20 cellular contexts compared by ENCODE assay signal in genomic region chr7:157401567-157402387, GRCh38.
DNase-seq lines count a peak whose midpoint lies in the region; FAIRE-seq and TF ChIP-seq lines count a peak whose summit lies in the region.
"Had no signal": no experiment of that assay in that cellular context is flagged by ENCODE, and none has a peak within 500 bp of the region (broad histone marks: within the 10 kb centered on the region; RNA-seq: fewer than 3 reads in every experiment).

No MANE protein-coding gene starts in this region.

- H2BK120ac ChIP-seq in H1 (replicated peaks; ENCODE audit: low read depth, low read length) (no peak overlapping the region), neuronal stem cell (ENCODE audit: low read depth, low read length) (no peak overlapping the region)

- H3K4me3 ChIP-seq in H1 (ENCODE audit: extremely low read depth in 1 of 4, insufficient read depth in 2 of 4, low read depth in 3 of 4, low read length in 4 of 4) = no peak overlapping the region
- no peak overlapping the region for H3K4me3 ChIP-seq in neuronal stem cell (ENCODE audit: low read length in 2 of 2)

- H3K27ac Mint-ChIP-seq in progenitor cell of endocrine pancreas = no peak overlapping the region
- H3K27ac Mint-ChIP-seq: CD4-positive, alpha-beta T cell; nephron progenitor cell; T-helper 1 cell treated with Interleukin-12 subunit alpha and Interleukin-12 subunit beta and Interleukin-4 antibody, amounts not matched to agents 30 μg/mL and 1 μg/mL, for 36 hours had no signal

- H4K91ac ChIP-seq in H1 (replicated peaks; ENCODE audit: insufficient read length, low read length) (no peak overlapping the region), neuronal stem cell (ENCODE audit: low read depth, low read length, poor library complexity) (no peak overlapping the region)

- FAIRE-seq in H1 (lab: Jason Lieb, UNC) = no peak
- FAIRE-seq: GM18507 had no signal

- no peaks in the 10 kb centered on the region for H3K9me3 Mint-ChIP-seq in progenitor cell of endocrine pancreas (ENCODE audit: low read depth)
- H3K9me3 Mint-ChIP-seq: CD4-positive, alpha-beta T cell; nephron progenitor cell; T-helper 1 cell treated with Interleukin-12 subunit alpha and Interleukin-12 subunit beta and Interleukin-4 antibody, amounts not matched to agents 30 μg/mL and 1 μg/mL, for 36 hours had no signal

- POLR2A ChIA-PET in H1 (lab: Charles Lee; ENCODE audit: partially characterized antibody) = interaction anchor here (0.6 kb wide), 1 partner anchor 1060 kb away, joined by 4 read pairs; no protein-coding TSS in a partner anchor

- H3K23ac ChIP-seq in H1 (ENCODE audit: insufficient read length) = no peak overlapping the region
- peak overlapping the region; percentile 89 for H3K23ac ChIP-seq in neuronal stem cell (ENCODE audit: low read depth, low read length, poor library complexity)

- no peak overlapping the region for H2AFZ ChIP-seq in H1 (ENCODE audit: low read length)
- no peak overlapping the region for H2AFZ ChIP-seq in neuronal stem cell (ENCODE audit: low read length)

- CTCF ChIA-PET in H1 (lab: Charles Lee; ENCODE audit: partially characterized antibody) = interaction anchor here (1.0 to 1.3 kb wide), 3 partner anchors 8 to 129 kb away, joined by 3 read pairs; no protein-coding TSS in a partner anchor

- TF ChIP-seq POLR2A in H1 (IDR thresholded peaks at IDR 0.05; ENCODE audit: control extremely low read depth in 1 of 2, low read depth in 2 of 2, low read length in 2 of 2) = no peak

- H2BK15ac ChIP-seq in H1 (ENCODE audit: low read length) (no peak overlapping the region), neuronal stem cell (ENCODE audit: low read length) (no peak overlapping the region)

- H3K36me3 ChIP-seq in H1 (ENCODE audit: control insufficient read depth in 2 of 4, insufficient read depth in 4 of 4, low read length in 3 of 4) (peaks cover 2 to 43% (median 20%) of the 10 kb centered on the region in 4 experiments), neuronal stem cell (replicated peaks in 1 of 2; ENCODE audit: control insufficient read depth in 2 of 2, insufficient read depth in 2 of 2, low read length in 2 of 2) (peaks cover 13 to 52% of the 10 kb centered on the region in 2 donors)

- H3K27me3 Mint-ChIP-seq in progenitor cell of endocrine pancreas = no peaks in the 10 kb centered on the region
- H3K27me3 Mint-ChIP-seq: CD4-positive, alpha-beta T cell had no signal

- H3K4me1 ChIP-seq in H1 (replicated peaks in 1 of 4; ENCODE audit: control insufficient read depth in 3 of 4, insufficient read depth in 4 of 4, low read length in 3 of 4) (peaks cover 0 to 3% (median 2%) of the 10 kb centered on the region in 4 experiments; a peak in 3 of 7 replicates), neuronal stem cell (ENCODE audit: control insufficient read depth in 2 of 2, insufficient read depth in 1 of 2, low read depth in 1 of 2, low read length in 2 of 2) (peaks cover 0 to 9% of the 10 kb centered on the region in 2 donors)

- no peak overlapping the region for H2BK5ac ChIP-seq in H1 (ENCODE audit: low read depth, low read length)
- H2BK5ac ChIP-seq in neuronal stem cell (ENCODE audit: low read length) = peak overlapping the region; percentile 94

- no peak for TF ChIP-seq EP300 in H1 (IDR thresholded peaks at IDR 0.05; ENCODE audit: borderline replicate concordance in 1 of 2, low read depth in 2 of 2, low read length in 2 of 2)

- peaks cover 0 to 83% of the 10 kb centered on the region in 2 experiments; a peak in 2 of 4 replicates for H3K79me2 ChIP-seq in H1 (ENCODE audit: control insufficient read depth in 1 of 2, insufficient read depth in 2 of 2, low read length in 2 of 2)

- no peak overlapping the region for H2BK20ac ChIP-seq in H1 (ENCODE audit: low read length)

- H3K27me3 ChIP-seq in H1 (replicated peaks in 1 of 4; ENCODE audit: control insufficient read depth in 3 of 4, extremely low read depth in 1 of 4, insufficient read depth in 3 of 4, low read length in 3 of 4) = no peaks in the 10 kb centered on the region
- no peaks in the 10 kb centered on the region for H3K27me3 ChIP-seq in neuronal stem cell (ENCODE audit: control insufficient read depth in 3 of 3, insufficient read depth in 3 of 3, low read depth in 1 of 3, low read length in 3 of 3)

- peaks cover 18 to 37% of the 10 kb centered on the region in 2 experiments for H4K20me1 ChIP-seq in H1 (replicated peaks in 1 of 2; ENCODE audit: control insufficient read depth in 1 of 2, insufficient read depth in 2 of 2, low read length in 2 of 2)

- peak; percentile 14 for DNase-seq in activated T-cell treated with anti-CD3 and anti-CD28 coated beads, Interleukin-2, amount 50 U/mL, for 1 hour
- DNase-seq in activated T-cell treated with anti-CD3 and anti-CD28 coated beads, Interleukin-2, amount 50 U/mL, for 48 hours = no peak
- DNase-seq in M059J (ENCODE audit: low read depth) = peak; percentile 13
- DNase-seq in H1 (ENCODE audit: low read depth in 1 of 2, low spot score in 2 of 2) = no peak
- DNase-seq in neuronal stem cell (ENCODE audit: low spot score) = no peak
- DNase-seq in progenitor cell of endocrine pancreas (ENCODE audit: low spot score, unreplicated experiment) = no peak
- no peak for DNase-seq in retina
- DNase-seq in NCI-H526 treated with DMSO at 0.1 percent for 48 hours (lab: John Stamatoyannopoulos, UW) = no peak
- DNase-seq: activated CD8-positive, alpha-beta memory T cell treated with anti-CD3 and anti-CD28 coated beads, Interleukin-2, amount 50 U/mL, for 4 hours; activated naive CD4-positive, alpha-beta T cell; CD4-positive, alpha-beta T cell; dermis blood vessel endothelial cell; DMS79; H7; mammary epithelial cell; NCI-H187 treated with DMSO at 0.1 percent for 48 hours; NCI-H446; nephron progenitor cell had no signal

- H3K36me3 Mint-ChIP-seq in progenitor cell of endocrine pancreas (ENCODE audit: insufficient read depth) = peaks cover 27% of the 10 kb centered on the region

- peaks cover 21% of the 10 kb centered on the region for H3K4me1 Mint-ChIP-seq in progenitor cell of endocrine pancreas (ENCODE audit: low read depth)

- H2AK5ac ChIP-seq in H1 (ENCODE audit: low read depth, low read length) (no peak overlapping the region), neuronal stem cell (ENCODE audit: low read depth, low read length) (no peak overlapping the region)

- 92% methylated on average over 29 of the region's 29 CpGs; no CpG with 5 or more reads in 1 of the 2 experiments for WGBS in H1 (ENCODE audit: extremely low coverage in 1 of 2, insufficient coverage in 1 of 2, insufficient read length in 1 of 2, insufficient replicate concordance in 2 of 2, low coverage in 1 of 2, low lambda C conversion rate in 2 of 2, missing lambda C conversion rate in 1 of 2), 2 experiments
- WGBS in neuronal stem cell (ENCODE audit: extremely low coverage in 2 of 2, insufficient read length in 2 of 2, insufficient replicate concordance in 1 of 2), 2 donors = no CpG with 5 or more reads among the region's 29 CpGs

- no peak for TF ChIP-seq RAD21 in H1 (IDR thresholded peaks at IDR 0.05 in 1 of 2, conservative IDR thresholded peaks at IDR 0.05 in 1 of 2; ENCODE audit: low read depth in 2 of 2, low read length in 2 of 2)

- H3K4ac ChIP-seq in H1 (replicated peaks; ENCODE audit: insufficient read length, low read depth, low read length) (no peak overlapping the region), neuronal stem cell (ENCODE audit: low read length) (no peak overlapping the region)

- H3K18ac ChIP-seq in H1 (ENCODE audit: extremely low read depth, low read length) (no peak overlapping the region; the same call in 1 of the 2 replicates), neuronal stem cell (ENCODE audit: low read length) (peak overlapping the region; percentile 32)

- H3K27ac ChIP-seq in H1 (ENCODE audit: low read depth, low read length) = no peak overlapping the region
- no peak overlapping the region for H3K27ac ChIP-seq in neuronal stem cell (replicated peaks; ENCODE audit: low read length)

- no peak overlapping the region for H3K4me3 Mint-ChIP-seq in progenitor cell of endocrine pancreas (ENCODE audit: low read depth)
- H3K4me3 Mint-ChIP-seq: CD4-positive, alpha-beta T cell; nephron progenitor cell; T-helper 1 cell treated with Interleukin-12 subunit alpha and Interleukin-12 subunit beta and Interleukin-4 antibody, amounts not matched to agents 30 μg/mL and 1 μg/mL, for 36 hours had no signal

- no peak overlapping the region for H3K4me2 ChIP-seq in H1 (ENCODE audit: insufficient read depth in 1 of 2, low read depth in 2 of 2, low read length in 2 of 2)
- H3K4me2 ChIP-seq in neuronal stem cell (ENCODE audit: insufficient read depth, low read length, poor library complexity, severe bottlenecking) = no peak overlapping the region

- no peak for TF ChIP-seq CTCF in H1 (IDR thresholded peaks at IDR 0.05; ENCODE audit: control extremely low read depth in 1 of 3, insufficient read depth in 1 of 3, low read depth in 1 of 3, low read length in 3 of 3)
- TF ChIP-seq CTCF in progenitor cell of endocrine pancreas (IDR thresholded peaks at IDR 0.05; ENCODE audit: unreplicated experiment) = no peak

- H3K9me3 ChIP-seq in H1 (ENCODE audit: insufficient read depth in 2 of 2, low read depth in 1 of 2, low read length in 1 of 2) = no peaks in the 10 kb centered on the region
- H3K9me3 ChIP-seq in neuronal stem cell (replicated peaks in 1 of 2; ENCODE audit: control insufficient read depth in 2 of 2, insufficient read depth in 1 of 2, low read depth in 1 of 2, low read length in 2 of 2) = no peaks in the 10 kb centered on the region

- H3K79me1 ChIP-seq in H1 (ENCODE audit: low read depth, low read length) (peaks cover 22% of the 10 kb centered on the region; the same call in 1 of the 2 replicates), neuronal stem cell (ENCODE audit: low read depth, low read length) (peaks cover 15% of the 10 kb centered on the region)

- H4K5ac ChIP-seq in H1 (ENCODE audit: insufficient read length, low read depth, low read length) = no peak overlapping the region

- H3K14ac ChIP-seq in H1 (ENCODE audit: insufficient read length) (no peak overlapping the region), neuronal stem cell (ENCODE audit: low read length) (peak overlapping the region; percentile 44)

- no peaks in the 10 kb centered on the region for H3K23me2 ChIP-seq in H1 (ENCODE audit: low read depth, low read length)

- H3K56ac ChIP-seq in H1 (replicated peaks; ENCODE audit: insufficient read length, low read depth, low read length) = no peak overlapping the region

- H4K8ac ChIP-seq in H1 (ENCODE audit: extremely low read depth, insufficient read depth, low read length) = peak overlapping the region; percentile 11; the same call in 1 of the 2 replicates
- no peak overlapping the region for H4K8ac ChIP-seq in neuronal stem cell (ENCODE audit: low read depth, low read length)

- no peak overlapping the region for H3K9ac ChIP-seq in H1 (replicated peaks in 1 of 4; ENCODE audit: extremely low read depth in 1 of 4, low read depth in 3 of 4, low read length in 3 of 4)
- no peak overlapping the region for H3K9ac ChIP-seq in neuronal stem cell (ENCODE audit: low read depth, low read length, poor library complexity)

- H2BK12ac ChIP-seq in H1 (ENCODE audit: low read depth, low read length) (no peak overlapping the region), neuronal stem cell (ENCODE audit: low read length) (no peak overlapping the region)

TF ChIP-seq in H1, 55 proteins besides CTCF, POLR2A, EP300 and RAD21:
- TF ChIP-seq CEBPB (IDR thresholded peaks at IDR 0.05; ENCODE audit: low read depth, low read length) = peak; percentile 82
- TF ChIP-seq YY1 (IDR thresholded peaks at IDR 0.05; ENCODE audit: low read depth, low read length) = no peak

Comparison
In these comparisons a context has a peak if more than half of its experiments do, and no peak if none do; other contexts are left out.
1. DNase-seq: peak in activated T-cell treated with anti-CD3 and anti-CD28 coated beads, Interleukin-2, amount 50 U/mL, for 1 hour (single experiment) and M059J (single experiment); none in activated T-cell treated with anti-CD3 and anti-CD28 coated beads, Interleukin-2, amount 50 U/mL, for 48 hours (0 of 2), H1 (0 of 2), neuronal stem cell (single experiment), progenitor cell of endocrine pancreas (single experiment), retina (single experiment) and NCI-H526 treated with DMSO at 0.1 percent for 48 hours (single experiment).